In genomic region chr9:129081388-129081889, GRCh38 we compare ENCODE assay signal across 6 cellular contexts. TPM values are rescaled to one million over a fixed set of nuclear protein-coding genes. Genes with fewer than 3 reads are reported as not detected.
DNase-seq lines count a peak whose midpoint lies in the region; ATAC-seq and TF ChIP-seq lines count a peak whose summit lies in the region.

No MANE protein-coding gene starts in this region.

- no peaks in the 10 kb centered on the region for H3K27me3 ChIP-seq in PC-9 (ENCODE audit: insufficient read depth, low read depth)
- no peaks in the 10 kb centered on the region for H3K27me3 ChIP-seq in right cardiac atrium (ENCODE audit: control insufficient read depth, insufficient read depth)
- no peaks in the 10 kb centered on the region for H3K27me3 ChIP-seq in upper lobe of right lung

- H3K36me3 ChIP-seq in PC-9 (ENCODE audit: low read depth) (no peaks in the 10 kb centered on the region), upper lobe of right lung (peaks cover 16% of the 10 kb centered on the region)

- POLR2A ChIA-PET in PC-9 (lab: Charles Lee; ENCODE audit: unreplicated experiment): interaction anchor here (0.5 to 0.7 kb wide), 4 partner anchors 29 to 362 kb away, joined by 3 to 8 read pairs (median 8); partner anchors contain the start of genes CRAT and PTPA

- intact Hi-C loops in PC-9 (cut with micrococcal nuclease; ENCODE audit: unreplicated experiment): loop anchor here (1.0 kb wide), 4 partner anchors 29 to 55 kb away; partner anchors contain the start of genes CRAT and MIGA2
- intact Hi-C loops in right cardiac atrium (cut with DNase I): no loop called here
- intact Hi-C loops in upper lobe of right lung (cut with DNase I): no loop called here

- no peaks in the 10 kb centered on the region for H3K9me3 ChIP-seq in PC-9 (ENCODE audit: insufficient read depth, low read depth)
- no peaks in the 10 kb centered on the region for H3K9me3 ChIP-seq in right cardiac atrium (ENCODE audit: control insufficient read depth, low read length)
- H3K9me3 ChIP-seq in upper lobe of right lung: no peaks in the 10 kb centered on the region

- ATAC-seq in right cardiac atrium (no peak), upper lobe of right lung (peak; percentile 0), HG02759 (IDR thresholded peaks at IDR 0.05; ENCODE audit: unreplicated experiment) (no peak)

- TSS peak; percentile 62 for BruUV-seq in PC-9 (replicated peaks; lab: Mats Ljungman, UMichigan)

- H3K4me1 ChIP-seq in PC-9 (replicated peaks; ENCODE audit: insufficient read depth): peaks cover 27% of the 10 kb centered on the region
- H3K4me1 ChIP-seq in right cardiac atrium (ENCODE audit: control insufficient read depth, insufficient read depth, low read length): peaks cover 5% of the 10 kb centered on the region
- peaks cover 19% of the 10 kb centered on the region for H3K4me1 ChIP-seq in upper lobe of right lung

- CTCF ChIA-PET in PC-9 (lab: Charles Lee): interaction anchor here (0.7 to 1.4 kb wide), 2 partner anchors 16 to 53 kb away, joined by 3 to 6 read pairs; partner anchors contain the start of gene SH3GLB2

- peak overlapping the region; percentile 74 for H3K4me3 ChIP-seq in GM12864 (ENCODE audit: low read depth, low read length)
- peak overlapping the region; percentile 68 for H3K4me3 ChIP-seq in PC-9
- H3K4me3 ChIP-seq in right cardiac atrium (ENCODE audit: low read length): peak overlapping the region; percentile 67
- H3K4me3 ChIP-seq in upper lobe of right lung: peak overlapping the region; percentile 76

- 1% methylated on average over 30 of the region's 30 CpGs for WGBS in right cardiac atrium

- no peaks in the 10 kb centered on the region for H3K9me2 ChIP-seq in PC-9 (ENCODE audit: insufficient read depth)

- peaks cover 5% of the 10 kb centered on the region; the same call in 1 of the 2 replicates for H3F3A ChIP-seq in PC-9 (ENCODE audit: insufficient read depth, low read depth)

- DNase-seq in GM12864 (ENCODE audit: low read depth) (no peak), PC-9 (peak in 1 of 2 experiments; percentile 32), right cardiac atrium (peak in 1 of 3 donors; percentile 71), upper lobe of right lung (peak; percentile 77), occipital lobe (lab: John Stamatoyannopoulos, UW) (no peak)

- no peaks in the 10 kb centered on the region for H4K20me1 ChIP-seq in PC-9 (ENCODE audit: insufficient read depth)

- no peak overlapping the region for H3K27ac ChIP-seq in PC-9
- peak overlapping the region; percentile 64 for H3K27ac ChIP-seq in right cardiac atrium (ENCODE audit: low read length)
- peak overlapping the region; percentile 81 for H3K27ac ChIP-seq in upper lobe of right lung

- peaks cover 33% of the 10 kb centered on the region for H3K79me2 ChIP-seq in PC-9 (ENCODE audit: low read depth)

- peak overlapping the region; percentile 90 for H3K4me2 ChIP-seq in PC-9

- peak overlapping the region; percentile 88 for H2AFZ ChIP-seq in PC-9

- TF ChIP-seq CTCF in GM12864 (IDR thresholded peaks at IDR 0.05; ENCODE audit: low read depth, low read length, missing control alignments): no peak
- no peak for TF ChIP-seq CTCF in PC-9 (conservative IDR thresholded peaks at IDR 0.05)
- TF ChIP-seq CTCF in upper lobe of right lung (IDR thresholded peaks at IDR 0.05): no peak

RNA-seq across cellular contexts. Expression of gene DOLPP1, which starts 0.5 kb away (rescaled TPM):
- 21.5 and 24.4 TPM in 2 replicates for total RNA-seq in PC-9 (2021)
- total RNA-seq in right cardiac atrium: 1 to 10 TPM; 6.3 to 7.3 (median 6.8) TPM
- polyA plus RNA-seq in right cardiac atrium: 3.3 TPM
- 13.2 TPM for total RNA-seq in upper lobe of right lung
- 16.5 TPM for total RNA-seq in occipital lobe

RNA-seq across cellular contexts. Expression of gene CRAT, which starts 29.2 kb away (rescaled TPM):
- total RNA-seq in PC-9 (2021) (40.3 and 60.0 TPM in 2 replicates), right cardiac atrium (10 to 100 TPM; 47.0 to 69.9 (median 56.8) TPM), upper lobe of right lung (22.8 TPM), occipital lobe (13.6 TPM)
- 63.3 TPM for polyA plus RNA-seq in right cardiac atrium

RNA-seq across cellular contexts. Expression of gene PTPA, which starts 29.8 kb away (rescaled TPM):
- total RNA-seq in PC-9 (2021) (182 and 197 TPM in 2 replicates), right cardiac atrium (100 to 1,000 TPM; 115 to 170 (median 144) TPM), upper lobe of right lung (115 TPM), occipital lobe (57.9 TPM)
- 147 TPM for polyA plus RNA-seq in right cardiac atrium

RNA-seq across cellular contexts. Expression of gene MIGA2, which starts 45.0 kb away (rescaled TPM):
- total RNA-seq in PC-9 (2021) (40.7 and 48.2 TPM in 2 replicates), right cardiac atrium (10 to 100 TPM; 30.3 to 40.7 (median 36.2) TPM), upper lobe of right lung (20.7 TPM), occipital lobe (18.4 TPM)
- 35.8 TPM for polyA plus RNA-seq in right cardiac atrium

RNA-seq across cellular contexts. Expression of gene SH3GLB2, which starts 53.3 kb away (rescaled TPM):
- total RNA-seq in PC-9 (2021) (184 and 213 TPM in 2 replicates), right cardiac atrium (10 to 100 TPM; 36.1 to 47.4 (median 40.2) TPM), upper lobe of right lung (88.4 TPM), occipital lobe (56.6 TPM)
- polyA plus RNA-seq in right cardiac atrium: 45.1 TPM
